ENCODE assay signal across 18 cellular contexts in the genomic region with DNA sequence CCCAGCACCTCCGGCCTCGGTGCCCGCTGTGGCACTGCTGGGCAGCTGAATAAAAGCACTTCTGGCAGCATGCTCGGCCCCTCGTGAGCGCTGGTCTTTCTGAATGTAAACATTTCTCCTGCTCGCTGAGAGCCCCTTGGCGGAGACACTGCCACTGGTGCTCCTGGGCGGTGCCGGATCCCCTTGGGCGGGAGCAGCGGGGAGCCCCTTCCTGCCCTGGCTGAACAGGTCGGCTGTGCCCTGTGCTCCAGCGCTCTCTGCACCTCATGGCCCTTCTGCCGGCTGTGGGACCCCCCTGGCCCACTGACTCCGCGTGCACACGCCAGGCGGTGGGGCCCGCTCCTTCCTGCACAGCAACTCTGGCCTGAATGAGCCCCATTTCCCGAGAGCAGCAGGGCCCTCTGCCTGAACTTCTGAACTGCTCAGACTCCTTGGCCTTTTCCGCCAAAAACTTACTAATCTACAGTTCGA. TPM values are rescaled to one million over a fixed set of nuclear protein-coding genes. Genes with fewer than 3 reads are reported as not detected.
DNase-seq lines count a peak whose midpoint lies in the region; ATAC-seq and FAIRE-seq lines count a peak whose summit lies in the region.
"Had no signal": no experiment of that assay in that cellular context is flagged by ENCODE, and none has a peak within 500 bp of the region (broad histone marks: within the 10 kb centered on the region; RNA-seq: fewer than 3 reads in every experiment).

No MANE protein-coding gene starts in this region.

- no peak for DNase-seq in activated CD4-positive, alpha-beta T cell treated with anti-CD3 and anti-CD28 coated beads for 36 hours
- DNase-seq in activated CD4-positive, alpha-beta T cell treated with anti-CD3 and anti-CD28 coated beads, Interleukin-2, amount 50 U/mL, for 1 hour, result no peak
- no peak for DNase-seq in activated naive CD8-positive, alpha-beta T cell treated with anti-CD3 and anti-CD28 coated beads, Interleukin-2, amount 50 U/mL, for 24 hours
- DNase-seq in right cardiac atrium, result peak; percentile 14 to 57 (median 50)
- DNase-seq in SKM-1 treated with dmso at 0.1 percent for 144 hours (lab: John Stamatoyannopoulos, UW; ENCODE audit: unreplicated experiment), result no peak
- no peak for DNase-seq in small intestine
- DNase-seq: activated CD4-positive, alpha-beta memory T cell treated with anti-CD3 and anti-CD28 coated beads, Interleukin-2, amount 10 ng/mL, durations not matched to agents 7 days and 5 days; activated effector memory CD4-positive, alpha-beta T cell treated with anti-CD3 and anti-CD28 coated beads, Interleukin-2, amount 50 U/mL, for 16 hours; DMS79 treated with DMSO at 0.1 percent for 48 hours; NCI-H2029 treated with DMSO at 0.1 percent for 48 hours; NCI-H524 had no signal

- H3K4me3 ChIP-seq in right cardiac atrium (ENCODE audit: low read length) (no peak overlapping the region), subcutaneous abdominal adipose tissue (ENCODE audit: low read depth in 1 of 5, low read length in 5 of 5) (peak overlapping the region in 4 of 5 donors; percentile 59 to 66 (median 60)), small intestine (ENCODE audit: low read depth in 1 of 2, low read length in 2 of 2) (no peak overlapping the region)
- H3K4me3 ChIP-seq: body of pancreas, SJSA1 had no signal

- intact Hi-C loops in activated CD4-positive, alpha-beta T cell treated with anti-CD3 and anti-CD28 coated beads for 36 hours (cut with DNase I, micrococcal nuclease), result loop anchor here in 1 of 2 experiments (5.0 kb wide), 1 partner anchor 190 kb away; no protein-coding TSS in a partner anchor
- intact Hi-C loops in right cardiac atrium (cut with DNase I), result no loop called here

- 83% methylated on average over 23 of the region's 23 CpGs for WGBS in right cardiac atrium
- WGBS in small intestine, 3 donors, result 81 to 92% (median 92%) methylated on average over 18 to 23 of the region's 23 CpGs

- FAIRE-seq in small intestine (lab: Jason Lieb, UNC), result no peak

- H3K9me3 Mint-ChIP-seq in activated CD4-positive, alpha-beta T cell treated with anti-CD3 and anti-CD28 coated beads for 36 hours (ENCODE audit: low read depth), result peaks cover 6% of the 10 kb centered on the region
- H3K9me3 Mint-ChIP-seq in activated naive CD8-positive, alpha-beta T cell treated with anti-CD3 and anti-CD28 coated beads, Interleukin-2, amount 50 U/mL, for 24 hours, result peaks cover 11% of the 10 kb centered on the region

- H3K27ac Mint-ChIP-seq in activated CD4-positive, alpha-beta T cell treated with anti-CD3 and anti-CD28 coated beads for 36 hours, result no peak overlapping the region
- no peak overlapping the region for H3K27ac Mint-ChIP-seq in activated naive CD8-positive, alpha-beta T cell treated with anti-CD3 and anti-CD28 coated beads, Interleukin-2, amount 50 U/mL, for 24 hours
- H3K27ac Mint-ChIP-seq: activated CD4-positive, alpha-beta memory T cell treated with anti-CD3 and anti-CD28 coated beads, Interleukin-2, amount 10 ng/mL, durations not matched to agents 7 days and 5 days had no signal

- H3K4me3 Mint-ChIP-seq in activated CD4-positive, alpha-beta T cell treated with anti-CD3 and anti-CD28 coated beads for 36 hours, result peak overlapping the region; percentile 69
- H3K4me3 Mint-ChIP-seq in activated naive CD8-positive, alpha-beta T cell treated with anti-CD3 and anti-CD28 coated beads, Interleukin-2, amount 50 U/mL, for 24 hours, result peak overlapping the region; percentile 6

- peaks cover 21% of the 10 kb centered on the region for H3K4me1 Mint-ChIP-seq in activated CD4-positive, alpha-beta T cell treated with anti-CD3 and anti-CD28 coated beads for 36 hours
- peaks cover 38% of the 10 kb centered on the region for H3K4me1 Mint-ChIP-seq in activated naive CD8-positive, alpha-beta T cell treated with anti-CD3 and anti-CD28 coated beads, Interleukin-2, amount 50 U/mL, for 24 hours

- peaks cover 56% of the 10 kb centered on the region for H3K36me3 Mint-ChIP-seq in activated CD4-positive, alpha-beta T cell treated with anti-CD3 and anti-CD28 coated beads for 36 hours (ENCODE audit: low read depth)
- peaks cover 45% of the 10 kb centered on the region for H3K36me3 Mint-ChIP-seq in activated naive CD8-positive, alpha-beta T cell treated with anti-CD3 and anti-CD28 coated beads, Interleukin-2, amount 50 U/mL, for 24 hours (ENCODE audit: low read depth)

- peaks cover 3% of the 10 kb centered on the region for H3K27me3 Mint-ChIP-seq in activated CD4-positive, alpha-beta T cell treated with anti-CD3 and anti-CD28 coated beads for 36 hours
- H3K27me3 Mint-ChIP-seq in activated naive CD8-positive, alpha-beta T cell treated with anti-CD3 and anti-CD28 coated beads, Interleukin-2, amount 50 U/mL, for 24 hours, result peaks cover 2% of the 10 kb centered on the region

- H3K27me3 ChIP-seq in right cardiac atrium (ENCODE audit: control insufficient read depth, insufficient read depth) (no peaks in the 10 kb centered on the region), subcutaneous abdominal adipose tissue (ENCODE audit: control insufficient read depth in 5 of 5, insufficient read depth in 4 of 5, low read length in 5 of 5) (no peaks in the 10 kb centered on the region), small intestine (ENCODE audit: control insufficient read depth in 2 of 2, insufficient read depth in 2 of 2, low read length in 2 of 2) (no peaks in the 10 kb centered on the region)
- H3K27me3 ChIP-seq: body of pancreas, SJSA1 had no signal

- H3K27ac ChIP-seq in right cardiac atrium (ENCODE audit: low read length), result no peak overlapping the region
- H3K27ac ChIP-seq in subcutaneous abdominal adipose tissue (ENCODE audit: low read depth, low read length), result no peak overlapping the region
- peak overlapping the region in 1 of 2 donors; percentile 4 for H3K27ac ChIP-seq in small intestine (ENCODE audit: low read depth in 1 of 2, low read length in 1 of 2)
- H3K27ac ChIP-seq: 22Rv1, C4-2B, left lung, SJSA1 had no signal

- no peaks in the 10 kb centered on the region for H3K4me1 ChIP-seq in right cardiac atrium (ENCODE audit: control insufficient read depth, insufficient read depth, low read length)
- H3K4me1 ChIP-seq in subcutaneous abdominal adipose tissue (ENCODE audit: control insufficient read depth in 5 of 5, insufficient read depth in 5 of 5, low read length in 5 of 5), result peaks cover 0 to 36% (median 17%) of the 10 kb centered on the region in 5 donors
- no peaks in the 10 kb centered on the region for H3K4me1 ChIP-seq in small intestine (ENCODE audit: control insufficient read depth in 2 of 2, insufficient read depth in 1 of 2, low read depth in 1 of 2, low read length in 1 of 2)
- H3K4me1 ChIP-seq: body of pancreas, SJSA1 had no signal

- ATAC-seq in activated CD4-positive, alpha-beta T cell treated with anti-CD3 and anti-CD28 coated beads for 36 hours, result no peak
- ATAC-seq in activated naive CD8-positive, alpha-beta T cell treated with anti-CD3 and anti-CD28 coated beads, Interleukin-2, amount 50 U/mL, for 24 hours, result no peak
- ATAC-seq in right cardiac atrium (peak in 1 of 2 donors; percentile 34), HG02884 (IDR thresholded peaks at IDR 0.05; ENCODE audit: unreplicated experiment) (no peak)

- no peak overlapping the region for H3K9ac ChIP-seq in subcutaneous abdominal adipose tissue (ENCODE audit: low read length in 5 of 5)

- CTCF ChIA-PET in activated CD4-positive, alpha-beta T cell treated with anti-CD3 and anti-CD28 coated beads for 36 hours (lab: Charles Lee), result interaction anchor here (1.0 kb wide), 2 partner anchors 8 to 16 kb away, joined by 3 to 4 read pairs; no protein-coding TSS in a partner anchor

- H3K9me3 ChIP-seq in right cardiac atrium (ENCODE audit: control insufficient read depth, low read length) (no peaks in the 10 kb centered on the region), subcutaneous abdominal adipose tissue (ENCODE audit: control insufficient read depth in 5 of 5, low read length in 5 of 5) (peaks cover 0 to 9% (median 4%) of the 10 kb centered on the region in 5 donors), small intestine (ENCODE audit: control insufficient read depth, low read depth) (no peaks in the 10 kb centered on the region)

- H3K36me3 ChIP-seq in subcutaneous abdominal adipose tissue (ENCODE audit: control insufficient read depth in 5 of 5, insufficient read depth in 5 of 5, low read length in 5 of 5) (peaks cover 0 to 30% (median 11%) of the 10 kb centered on the region in 5 donors), small intestine (ENCODE audit: control insufficient read depth in 2 of 2, insufficient read depth in 2 of 2, low read length in 2 of 2) (peaks cover 0 to 3% of the 10 kb centered on the region in 2 donors)

- POLR2A ChIA-PET in activated CD4-positive, alpha-beta T cell treated with anti-CD3 and anti-CD28 coated beads for 36 hours (lab: Charles Lee), result no interaction called here

RNA-seq across cellular contexts. Expression of a gene that starts 14.0 kb away (rescaled TPM):
- 10 to 100 TPM; 26.9 to 32.8 TPM for total RNA-seq in activated CD4-positive, alpha-beta T cell treated with anti-CD3 and anti-CD28 coated beads for 36 hours
- 10 to 100 TPM; 21.8 to 29.0 (median 27.3) TPM for total RNA-seq in right cardiac atrium
- polyA plus RNA-seq in right cardiac atrium, result 12.3 TPM
- polyA plus RNA-seq in small intestine, result 10 to 100 TPM; 11.9 to 25.1 (median 15.2) TPM

Comparison
In these comparisons a context has a peak if more than half of its experiments do, and no peak if none do; other contexts are left out.
1. DNase-seq: peak in right cardiac atrium (3 of 3); none in activated CD4-positive, alpha-beta T cell treated with anti-CD3 and anti-CD28 coated beads for 36 hours (single experiment), activated CD4-positive, alpha-beta T cell treated with anti-CD3 and anti-CD28 coated beads, Interleukin-2, amount 50 U/mL, for 1 hour (single experiment), activated naive CD8-positive, alpha-beta T cell treated with anti-CD3 and anti-CD28 coated beads, Interleukin-2, amount 50 U/mL, for 24 hours (single experiment), SKM-1 treated with dmso at 0.1 percent for 144 hours (single experiment) and small intestine (single experiment).
2. H3K4me3 ChIP-seq: peak in subcutaneous abdominal adipose tissue (4 of 5); none in right cardiac atrium (single experiment) and small intestine (0 of 2).